Comparison of ENCODE assay signal across 17 cellular contexts in the genomic region with DNA sequence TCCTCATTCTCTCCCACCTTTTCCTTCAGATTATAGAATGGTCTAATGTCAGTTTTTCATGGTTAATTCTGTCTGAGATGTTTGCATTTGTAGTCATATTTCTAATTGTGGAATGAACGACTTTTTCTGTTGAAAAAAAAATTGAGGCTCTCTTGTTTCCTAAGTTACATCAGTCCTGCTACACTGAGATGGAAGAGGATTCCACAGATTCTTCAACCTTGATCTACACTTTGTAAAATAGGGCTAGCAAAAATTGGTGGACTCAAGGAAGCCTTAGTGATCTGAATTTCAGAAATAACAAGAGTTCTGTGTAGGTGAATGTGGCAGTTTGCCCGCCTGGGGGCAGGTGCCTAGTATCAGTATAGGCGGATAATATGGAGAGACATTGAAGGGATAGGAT.
"Had no signal": no experiment of that assay in that cellular context is flagged by ENCODE, and none has a peak within 500 bp of the region (broad histone marks: within the 10 kb centered on the region; RNA-seq: fewer than 3 reads in every experiment).

No MANE protein-coding gene starts in this region.

- H3K9me3 ChIP-seq: adrenal gland, breast epithelium, lower lobe of right lung, prostate gland, right atrium auricular region, tibial nerve had no signal

- H3K27me3 Mint-ChIP-seq: dendritic cell treated with granulocyte-macrophage colony-stimulating factor and Interleukin-4, amounts not matched to agents 40 ng/mL and 50 ng/mL, for 4 days; stimulated activated naive CD8-positive, alpha-beta T cell treated with anti-CD3 and anti-CD28 coated beads, Interleukin-15, Interleukin-2, amounts not matched to agents 100 ng/mL and 50 ng/mL, for 24 hours had no signal

- H3K9me3 Mint-ChIP-seq: dendritic cell treated with granulocyte-macrophage colony-stimulating factor and Interleukin-4, amounts not matched to agents 40 ng/mL and 50 ng/mL, for 4 days had no signal

- H3K36me3 ChIP-seq: adrenal gland, breast epithelium, lower lobe of right lung, prostate gland, right atrium auricular region had no signal

- H3K27ac Mint-ChIP-seq: dendritic cell treated with granulocyte-macrophage colony-stimulating factor and Interleukin-4, amounts not matched to agents 40 ng/mL and 50 ng/mL, for 4 days; stimulated activated naive CD8-positive, alpha-beta T cell treated with anti-CD3 and anti-CD28 coated beads, Interleukin-15, Interleukin-2, amounts not matched to agents 100 ng/mL and 50 ng/mL, for 24 hours had no signal

- H3K27me3 ChIP-seq: adrenal gland, breast epithelium, right atrium auricular region, tibial nerve had no signal

- DNase-seq: activated naive CD4-positive, alpha-beta T cell treated with Interleukin-2 at 50 U/mL for 16 hours; adrenal gland; cerebellar nuclear complex; effector memory CD4-positive, alpha-beta T cell; hippocampal formation; islet precursor cell; left colon; lower lobe of right lung; stimulated activated CD4-positive, alpha-beta T cell treated with anti-CD3 and anti-CD28 coated beads, Interleukin-12 subunit alpha, Interleukin-12 subunit beta, amount 100 ng/mL, for 4 hours; stimulated activated CD4-positive, alpha-beta T cell treated with anti-CD3 and anti-CD28 coated beads, Interleukin-1b, Interleukin-23, amount 100 ng/mL, for 48 hours; T1000 had no signal

- H3K4me1 ChIP-seq: adrenal gland, breast epithelium, lower lobe of right lung, prostate gland, right atrium auricular region, tibial nerve had no signal

- H3K4me3 ChIP-seq: adrenal gland, breast epithelium, lower lobe of right lung, prostate gland, right atrium auricular region, tibial nerve had no signal

- H3K4me3 Mint-ChIP-seq: dendritic cell treated with granulocyte-macrophage colony-stimulating factor and Interleukin-4, amounts not matched to agents 40 ng/mL and 50 ng/mL, for 4 days; stimulated activated naive CD8-positive, alpha-beta T cell treated with anti-CD3 and anti-CD28 coated beads, Interleukin-15, Interleukin-2, amounts not matched to agents 100 ng/mL and 50 ng/mL, for 24 hours had no signal

- H3K27ac ChIP-seq: adrenal gland, breast epithelium, lower lobe of right lung, prostate gland, right atrium auricular region, tibial nerve had no signal
